In the genomic region with DNA sequence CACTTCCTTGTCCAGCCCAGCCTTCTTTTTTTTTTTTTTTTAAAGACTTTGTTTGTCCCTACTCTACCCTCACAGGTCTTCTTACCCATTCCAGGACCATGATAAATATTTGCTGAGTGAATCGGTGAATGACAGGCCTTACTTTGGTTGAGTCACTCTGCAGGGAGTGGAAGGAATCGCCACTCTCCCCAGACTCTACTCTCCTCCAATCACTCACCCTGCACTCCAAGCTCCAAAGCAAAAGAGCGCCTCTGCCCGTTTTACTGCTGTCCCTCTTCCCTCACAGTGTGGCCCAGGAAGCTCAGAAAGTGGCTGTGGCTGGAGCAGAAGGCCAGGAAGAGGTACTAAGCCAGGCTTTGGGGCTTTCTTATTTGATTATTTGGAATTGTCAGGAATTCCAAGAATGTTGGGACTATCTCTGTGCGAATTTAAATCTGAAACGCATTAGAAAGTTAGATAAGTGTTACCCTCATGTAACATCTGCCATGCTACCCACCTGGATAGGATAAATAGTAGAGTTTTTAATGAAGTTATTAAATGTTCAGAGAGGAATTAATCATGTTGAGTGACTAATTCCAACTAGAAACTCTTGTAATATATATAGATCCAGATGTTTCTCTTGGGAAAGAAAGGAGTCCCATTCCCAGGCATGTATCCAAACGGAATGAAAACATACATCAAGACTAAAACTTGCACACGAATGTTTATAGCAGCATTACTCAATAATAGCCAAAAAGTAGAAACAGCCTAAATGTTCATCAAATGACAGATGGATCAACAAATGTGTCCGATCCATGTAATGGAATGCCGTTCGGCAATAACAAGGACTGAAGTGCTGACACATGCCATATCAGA, we compare ENCODE assay signal across 14 cellular contexts. TPM values are rescaled to one million over a fixed set of nuclear protein-coding genes. Genes with fewer than 3 reads are reported as not detected.
DNase-seq lines count a peak whose midpoint lies in the region; ATAC-seq, FAIRE-seq and TF ChIP-seq lines count a peak whose summit lies in the region.
"Had no signal": no experiment of that assay in that cellular context is flagged by ENCODE, and none has a peak within 500 bp of the region (broad histone marks: within the 10 kb centered on the region; RNA-seq: fewer than 3 reads in every experiment).

No MANE protein-coding gene starts in this region.

- H3K36me3 Mint-ChIP-seq in neural progenitor cell: no peaks in the 10 kb centered on the region

- H3K4me1 ChIP-seq in PC-3 (ENCODE audit: insufficient read depth, low read length) (peaks cover 25% of the 10 kb centered on the region), neural progenitor cell (peaks cover 24% of the 10 kb centered on the region)
- H3K4me1 ChIP-seq: suprapubic skin had no signal

- H3K27me3 Mint-ChIP-seq in neural progenitor cell (ENCODE audit: insufficient read depth, low read depth): peaks cover 5% of the 10 kb centered on the region
- H3K27me3 Mint-ChIP-seq: progenitor cell of endocrine pancreas had no signal

- no peaks in the 10 kb centered on the region for H3K27me3 ChIP-seq in PC-3 (ENCODE audit: low read length)
- H3K27me3 ChIP-seq in neural progenitor cell: no peaks in the 10 kb centered on the region
- H3K27me3 ChIP-seq: esophagus muscularis mucosa, suprapubic skin had no signal

- H3K4me2 ChIP-seq in PC-3 (ENCODE audit: low read length) (peak overlapping the region; percentile 78), neural progenitor cell (no peak overlapping the region)

- H3K4me1 Mint-ChIP-seq in neural progenitor cell: peaks cover 42% of the 10 kb centered on the region

- H4K20me1 ChIP-seq in PC-3 (ENCODE audit: low read length) (no peaks in the 10 kb centered on the region), neural progenitor cell (ENCODE audit: low read depth) (no peaks in the 10 kb centered on the region)

- H3K27ac ChIP-seq in PC-3 (ENCODE audit: low read length): peak overlapping the region; percentile 91
- peak overlapping the region; percentile 24 for H3K27ac ChIP-seq in neural progenitor cell
- H3K27ac ChIP-seq: esophagus muscularis mucosa, suprapubic skin had no signal

- ATAC-seq in PC-3: peak; percentile 100

- H3F3A ChIP-seq in PC-3 (ENCODE audit: low read length, unreplicated experiment) (no peaks in the 10 kb centered on the region), neural progenitor cell (ENCODE audit: low read depth) (peaks cover 20% of the 10 kb centered on the region)

- POLR2A ChIA-PET in PC-3 (lab: Charles Lee; ENCODE audit: unreplicated experiment): no interaction called here

- H2AFZ ChIP-seq in PC-3 (ENCODE audit: low read length) (peak overlapping the region; percentile 71), neural progenitor cell (replicated peaks) (peak overlapping the region; percentile 8)

- intact Hi-C loops in PC-3 (cut with micrococcal nuclease) (loop anchor here (1.0 to 5.0 kb wide), 3 partner anchors 40 to 66 kb away; a partner anchor contains a TSS), cardiac septum (cut with DNase I) (no loop called here)

- H3K4me3 ChIP-seq in PC-3 (ENCODE audit: low read length) (peak overlapping the region; percentile 36; the same call in 1 of the 2 replicates), fibroblast of mammary gland (ENCODE audit: control insufficient read depth, low read depth, low read length) (no peak overlapping the region), neural progenitor cell (no peak overlapping the region)
- H3K4me3 ChIP-seq: esophagus muscularis mucosa, suprapubic skin had no signal

- H3K9ac ChIP-seq in PC-3 (ENCODE audit: low read length) (peak overlapping the region; percentile 65), neural progenitor cell (no peak overlapping the region)

- TSS peak; percentile 82 for BruUV-seq in PC-3 (replicated peaks; lab: Mats Ljungman, UMichigan)

- H3K36me3 ChIP-seq in PC-3 (ENCODE audit: low read depth, low read length) (no peaks in the 10 kb centered on the region), neural progenitor cell (no peaks in the 10 kb centered on the region)
- H3K36me3 ChIP-seq: esophagus muscularis mucosa, suprapubic skin had no signal

- H3K9me3 Mint-ChIP-seq in neural progenitor cell: no peaks in the 10 kb centered on the region

- no peak for FAIRE-seq in GM12892 (lab: Jason Lieb, UNC)

- H3K9me2 ChIP-seq in PC-3 (replicated peaks; ENCODE audit: low read length): no peaks in the 10 kb centered on the region

- TF ChIP-seq CTCF in PC-3 (conservative IDR thresholded peaks at IDR 0.05; ENCODE audit: low read depth, low read length) (0 out of 2 replicates have a peak, but pooled peaks have one; percentile 18), fibroblast of mammary gland (conservative IDR thresholded peaks at IDR 0.05; ENCODE audit: control insufficient read depth, insufficient read depth, low read depth, low read length) (no peak), neural progenitor cell (IDR thresholded peaks at IDR 0.05) (no peak)

- H3K4me3 Mint-ChIP-seq in neural progenitor cell: no peak overlapping the region

- H3K9me3 ChIP-seq in PC-3 (ENCODE audit: low read length) (no peaks in the 10 kb centered on the region), neural progenitor cell (ENCODE audit: low read depth) (no peaks in the 10 kb centered on the region)
- H3K9me3 ChIP-seq: esophagus muscularis mucosa, suprapubic skin had no signal

- H3K27ac Mint-ChIP-seq in neural progenitor cell: no peak overlapping the region
- H3K27ac Mint-ChIP-seq: progenitor cell of endocrine pancreas had no signal

- no peaks in the 10 kb centered on the region for H3K79me2 ChIP-seq in PC-3 (ENCODE audit: low read length)
- no peaks in the 10 kb centered on the region for H3K79me2 ChIP-seq in neural progenitor cell (ENCODE audit: low read depth)

- CTCF ChIA-PET in PC-3 (lab: Charles Lee): no interaction called here

- no peak for TF ChIP-seq POLR2A in GM12892 (IDR thresholded peaks at IDR 0.05; ENCODE audit: low read depth, low read length)

- DNase-seq in ELF-1 (ENCODE audit: low read depth, low spot score) (peak; percentile 85), PC-3 (peak; percentile 96), fibroblast of mammary gland (ENCODE audit: low read depth) (peak; percentile 73), neural progenitor cell (ENCODE audit: low spot score) (peak; percentile 55), GM12892 (ENCODE audit: insufficient read length) (no peak), cardiac septum (ENCODE audit: low spot score) (no peak), dermis blood vessel endothelial cell (no peak), NCI-H1930 (lab: John Stamatoyannopoulos, UW) (no peak)
- DNase-seq: activated T-cell treated with anti-CD3 and anti-CD28 coated beads, Interleukin-2, amount 50 U/mL, for 1 hour; NCI-H2107; RPMI8226 had no signal

RNA-seq across cellular contexts. Expression of a gene that starts 43.0 kb away (rescaled TPM):
- 81.9 and 89.5 TPM in 2 replicates for total RNA-seq in PC-3 (2014; rRNA removed)
- total RNA-seq in neural progenitor cell (ENCODE audit: low replicate concordance): 50.8 and 62.9 TPM in 2 replicates
- 15.8 TPM for polyA plus RNA-seq in GM12892 (2012; ENCODE audit: missing spikeins)
- 28.2 TPM for total RNA-seq in cardiac septum
- 71.8 and 89.3 TPM in 2 replicates for total RNA-seq in dermis blood vessel endothelial cell

Comparison
In these comparisons a context has a peak if more than half of its experiments do, and no peak if none do; other contexts are left out.
1. DNase-seq: peak in ELF-1 (single experiment), PC-3 (single experiment), fibroblast of mammary gland (single experiment) and neural progenitor cell (single experiment); none in GM12892 (single experiment), cardiac septum (single experiment), dermis blood vessel endothelial cell (single experiment) and NCI-H1930 (0 of 2).